Comparison of ENCODE assay signal across 18 cellular contexts in genomic region chr6:147802400-147802799, GRCh38.
"Had no signal": no experiment of that assay in that cellular context is flagged by ENCODE, and none has a peak within 500 bp of the region (broad histone marks: within the 10 kb centered on the region; RNA-seq: fewer than 3 reads in every experiment).

No MANE protein-coding gene starts in this region.

- ATAC-seq: foreskin keratinocyte; left lung; stimulated activated naive CD8-positive, alpha-beta T cell treated with anti-CD3 and anti-CD28 coated beads, Interleukin-15, Interleukin-2, amounts not matched to agents 100 U/mL and 50 U/mL, for 24 hours; T-cell had no signal

- H3K4me3 ChIP-seq: left lung, tibial nerve had no signal

- H3K4me1 ChIP-seq: foreskin keratinocyte, left lung, tibial nerve had no signal

- DNase-seq: activated B cell treated with CpG ODN at 0.5 μM for 24 hours; activated CD4-positive, alpha-beta memory T cell treated with anti-CD3 and anti-CD28 coated beads for 36 hours; activated CD4-positive, alpha-beta T cell treated with anti-CD3 and anti-CD28 coated beads for 4 hours; activated naive CD8-positive, alpha-beta T cell treated with anti-CD3 and anti-CD28 coated beads for 36 hours; activated T-cell treated with anti-CD3 and anti-CD28 coated beads for 4 hours; anterior cingulate cortex; cortex of kidney; foreskin keratinocyte; glutamatergic neuron; hippocampal formation; kidney; left lung; midbrain; occipital lobe; stimulated activated naive CD8-positive, alpha-beta T cell treated with anti-CD3 and anti-CD28 coated beads, Interleukin-15, Interleukin-2, amounts not matched to agents 100 U/mL and 50 U/mL, for 24 hours; T-cell; T-helper 9 cell had no signal

- H3K27ac ChIP-seq: foreskin keratinocyte, left lung, tibial nerve had no signal

- H3K36me3 ChIP-seq: left lung, tibial nerve had no signal
